1 cellular context compared by ENCODE assay signal in genomic region chr10:69861251-69862240, GRCh38.
TF ChIP-seq lines count a peak whose summit lies in the region.

No MANE protein-coding gene starts in this region.

TF ChIP-seq in HepG2, 621 proteins besides CTCF, POLR2A, EP300 and RAD21 (continued from another document):
- TF ChIP-seq ZNF136 (CRISPR knock-in tag; IDR thresholded peaks at IDR 0.05; ENCODE audit: low read depth), result no peak
- peak; percentile 61; the same call in 1 of the 2 replicates for TF ChIP-seq FOSL2 (CRISPR knock-in tag; IDR thresholded peaks at IDR 0.05)
